Comparison of ENCODE assay signal across 17 cellular contexts in genomic region chr18:78160961-78161656, GRCh38.
A peak's percentile ranks its signal among the peaks of the same experiment; 100 is the strongest.
DNase-seq lines count a peak whose midpoint lies in the region; ATAC-seq and TF ChIP-seq lines count a peak whose summit lies in the region.
"Had no signal": no experiment of that assay in that cellular context is flagged by ENCODE, and none has a peak within 500 bp of the region (broad histone marks: within the 10 kb centered on the region; RNA-seq: fewer than 3 reads in every experiment).

No MANE protein-coding gene starts in this region.

- H3K9me3 ChIP-seq in tibial artery = no peaks in the 10 kb centered on the region
- H3K9me3 ChIP-seq: A549, Peyer's patch had no signal

- CTCF ChIA-PET in T-cell (lab: Charles Lee) = no interaction called here
- CTCF ChIA-PET in WTC11 (lab: Charles Lee) = no interaction called here

- H3K4me1 Mint-ChIP-seq in T-cell (no peaks in the 10 kb centered on the region), WTC11 (no peaks in the 10 kb centered on the region)
- H3K4me1 Mint-ChIP-seq: CD14-positive monocyte, H9 had no signal

- DNase-seq in COR-L47 (lab: John Stamatoyannopoulos, UW) (peak; percentile 24), NCI-H1105 (lab: John Stamatoyannopoulos, UW) (peak; percentile 6), choroid plexus epithelial cell (ENCODE audit: low read depth) (peak; percentile 1), left lobe of liver (ENCODE audit: low spot score) (peak; percentile 55), T-cell (no peak), tibial artery (no peak), WTC11 (ENCODE audit: low spot score) (no peak)
- DNase-seq: DMS53, H9, NCI-H1436, NCI-H2029 treated with DMSO at 0.1 percent for 48 hours, NCI-H345, NCI-H774, Peyer's patch, SIG-M5 had no signal

- H3K27ac Mint-ChIP-seq in T-cell (no peak overlapping the region), WTC11 (no peak overlapping the region)
- H3K27ac Mint-ChIP-seq: CD14-positive monocyte, H9 had no signal

- no peaks in the 10 kb centered on the region for H3K36me3 ChIP-seq in tibial artery
- H3K36me3 ChIP-seq: Peyer's patch had no signal

- H3K4me3 Mint-ChIP-seq in T-cell (no peak overlapping the region), WTC11 (no peak overlapping the region)
- H3K4me3 Mint-ChIP-seq: CD14-positive monocyte, H9 had no signal

- H3K27me3 Mint-ChIP-seq in T-cell (peaks cover 0 to 3% of the 10 kb centered on the region in 2 donors), WTC11 (ENCODE audit: low read depth) (peaks cover 10% of the 10 kb centered on the region)

- no peak overlapping the region for H3K27ac ChIP-seq in tibial artery
- H3K27ac ChIP-seq: A549, Peyer's patch had no signal

- no peak for TF ChIP-seq CTCF in choroid plexus epithelial cell (conservative IDR thresholded peaks at IDR 0.05; ENCODE audit: low read depth, low read length)
- TF ChIP-seq CTCF in tibial artery (IDR thresholded peaks at IDR 0.05) = no peak
- TF ChIP-seq CTCF in WTC11 (IDR thresholded peaks at IDR 0.05) = no peak

- H3K4me3 ChIP-seq in choroid plexus epithelial cell (ENCODE audit: low read depth, low read length) = no peak overlapping the region
- H3K4me3 ChIP-seq in tibial artery = no peak overlapping the region
- H3K4me3 ChIP-seq: A549, Peyer's patch had no signal

- no peaks in the 10 kb centered on the region for H3K27me3 ChIP-seq in tibial artery
- H3K27me3 ChIP-seq: Peyer's patch had no signal

- intact Hi-C loops in tibial artery (cut with DNase I; ENCODE audit: low total_unique reads) = no loop called here

- H3K9me3 Mint-ChIP-seq in T-cell (no peaks in the 10 kb centered on the region), WTC11 (peaks cover 53% of the 10 kb centered on the region)

- POLR2A ChIA-PET in T-cell (lab: Charles Lee) (no interaction called here), WTC11 (lab: Charles Lee) (no interaction called here)

- H3K4me1 ChIP-seq in tibial artery = no peaks in the 10 kb centered on the region
- H3K4me1 ChIP-seq: A549, Peyer's patch had no signal

- H3K36me3 Mint-ChIP-seq in T-cell (no peaks in the 10 kb centered on the region), WTC11 (peaks cover 35% of the 10 kb centered on the region)
- H3K36me3 Mint-ChIP-seq: CD14-positive monocyte had no signal

- ATAC-seq in left lobe of liver (peak; percentile 77), T-cell (replicated peaks in 1 of 4) (no peak), WTC11 (no peak)
- ATAC-seq: A549 had no signal

TF ChIP-seq in WTC11, 78 proteins besides CTCF, POLR2A, EP300 and RAD21:
- no peak for TF ChIP-seq TEAD4 (CRISPR knock-in tag; IDR thresholded peaks at IDR 0.05)
- TF ChIP-seq KAT7 (CRISPR knock-in tag; IDR thresholded peaks at IDR 0.05; ENCODE audit: borderline replicate concordance) = no peak
- TF ChIP-seq USF1 (CRISPR knock-in tag; IDR thresholded peaks at IDR 0.05) = no peak
- TF ChIP-seq NFATC4 (CRISPR knock-in tag; IDR thresholded peaks at IDR 0.05) = no peak
- no peak for TF ChIP-seq AFF4 (CRISPR knock-in tag; IDR thresholded peaks at IDR 0.05; ENCODE audit: borderline replicate concordance)
- no peak for TF ChIP-seq ATF3 (CRISPR knock-in tag; conservative IDR thresholded peaks at IDR 0.05)
- no peak for TF ChIP-seq NR1H2 (CRISPR knock-in tag; IDR thresholded peaks at IDR 0.05)

Comparison
In these comparisons a context has a peak if more than half of its experiments do, and no peak if none do; other contexts are left out.
1. DNase-seq: peak in COR-L47 (single experiment), NCI-H1105 (single experiment), choroid plexus epithelial cell (single experiment) and left lobe of liver (single experiment); none in T-cell (0 of 34), tibial artery (0 of 2) and WTC11 (single experiment).